Comparison of ENCODE assay signal across 13 cellular contexts in genomic region chr20:840503-840857, GRCh38. TPM values are rescaled to one million over a fixed set of nuclear protein-coding genes. Genes with fewer than 3 reads are reported as not detected.
DNase-seq lines count a peak whose midpoint lies in the region; ATAC-seq and TF ChIP-seq lines count a peak whose summit lies in the region.
"Had no signal": no experiment of that assay in that cellular context is flagged by ENCODE, and none has a peak within 500 bp of the region (broad histone marks: within the 10 kb centered on the region; RNA-seq: fewer than 3 reads in every experiment).

No MANE protein-coding gene starts in this region.

- intact Hi-C loops in CD4-positive, alpha-beta memory T cell (cut with micrococcal nuclease), result loop anchor here (10.0 kb wide), 2 partner anchors 554 to 624 kb away; partner anchors contain the start of genes FKBP1A and NSFL1C
- intact Hi-C loops in breast epithelium (cut with DNase I; ENCODE audit: low total_unique reads) (no loop called here), esophagus muscularis mucosa (cut with DNase I) (no loop called here)
- intact Hi-C loops in naive thymus-derived CD4-positive, alpha-beta T cell (cut with micrococcal nuclease), result loop anchor here in 1 of 2 donors (5.0 to 10.0 kb wide), 2 partner anchors 627 to 844 kb away; partner anchors contain the start of gene NSFL1C

- H3K4me1 Mint-ChIP-seq in CD4-positive, alpha-beta memory T cell, result peaks cover 27 to 73% (median 46%) of the 10 kb centered on the region in 4 donors
- H3K4me1 Mint-ChIP-seq in naive thymus-derived CD4-positive, alpha-beta T cell, result peaks cover 22 to 59% (median 48%) of the 10 kb centered on the region in 7 donors

- POLR2A ChIA-PET in CD4-positive, alpha-beta memory T cell (lab: Charles Lee; ENCODE audit: partially characterized antibody), result no interaction called here
- POLR2A ChIA-PET in naive thymus-derived CD4-positive, alpha-beta T cell (lab: Charles Lee), result no interaction called here

- CTCF ChIA-PET in CD4-positive, alpha-beta memory T cell (lab: Charles Lee; ENCODE audit: partially characterized antibody), result no interaction called here
- CTCF ChIA-PET in naive thymus-derived CD4-positive, alpha-beta T cell (lab: Charles Lee), result no interaction called here

- TF ChIP-seq EP300 in esophagus muscularis mucosa (IDR thresholded peaks at IDR 0.05), result no peak

- H3K36me3 Mint-ChIP-seq in CD4-positive, alpha-beta memory T cell, result peaks cover 4 to 11% of the 10 kb centered on the region in 2 donors
- peaks cover 0 to 8% (median 3%) of the 10 kb centered on the region in 5 donors for H3K36me3 Mint-ChIP-seq in naive thymus-derived CD4-positive, alpha-beta T cell

- ATAC-seq in naive thymus-derived CD4-positive, alpha-beta T cell, result no peak
- ATAC-seq: activated CD4-positive, CD25-positive, alpha-beta regulatory T cell treated with anti-CD3 and anti-CD28 coated beads, Interleukin-2, amount 50 U/mL, for 24 hours had no signal

- no peaks in the 10 kb centered on the region for H3K9me3 Mint-ChIP-seq in CD4-positive, alpha-beta memory T cell
- H3K9me3 Mint-ChIP-seq in naive thymus-derived CD4-positive, alpha-beta T cell, result peaks cover 0 to 2% (median 0%) of the 10 kb centered on the region in 11 donors

- H3K27me3 ChIP-seq in CD4-positive, alpha-beta memory T cell (ENCODE audit: insufficient read depth, low read length), result no peaks in the 10 kb centered on the region
- H3K27me3 ChIP-seq in breast epithelium (no peaks in the 10 kb centered on the region), esophagus muscularis mucosa (peaks cover 0 to 54% (median 23%) of the 10 kb centered on the region in 4 donors)
- H3K27me3 ChIP-seq in naive thymus-derived CD4-positive, alpha-beta T cell (ENCODE audit: control insufficient read depth in 2 of 2, insufficient read depth in 2 of 2, low read length in 2 of 2), result no peaks in the 10 kb centered on the region
- H3K27me3 ChIP-seq: adrenal gland had no signal

- no peak for DNase-seq in CD4-positive, alpha-beta memory T cell
- no peak for DNase-seq in LNCaP clone FGC (ENCODE audit: low read depth)
- DNase-seq in breast epithelium (ENCODE audit: low spot score in 2 of 2), result no peak
- DNase-seq in naive thymus-derived CD4-positive, alpha-beta T cell, result no peak
- no peak for DNase-seq in NCI-H2107 treated with DMSO at 0.1 percent for 48 hours (lab: John Stamatoyannopoulos, UW; ENCODE audit: unreplicated experiment)
- no peak for DNase-seq in NCI-H2227 treated with DMSO at 0.1 percent for 48 hours (lab: John Stamatoyannopoulos, UW)
- DNase-seq in NCI-H774 (lab: John Stamatoyannopoulos, UW), result no peak
- DNase-seq in esophagus muscularis mucosa (ENCODE audit: extremely low spot score), result no peak
- DNase-seq: dorsolateral prefrontal cortex, left ventricle myocardium inferior, Right ventricle myocardium superior had no signal

- peaks cover 64% of the 10 kb centered on the region for H3K4me1 ChIP-seq in CD4-positive, alpha-beta memory T cell (ENCODE audit: insufficient read depth, low read length)
- H3K4me1 ChIP-seq in breast epithelium (peaks cover 4 to 7% of the 10 kb centered on the region in 2 donors), esophagus muscularis mucosa (peaks cover 29 to 41% (median 37%) of the 10 kb centered on the region in 4 donors)
- peaks cover 19 to 32% of the 10 kb centered on the region in 2 donors for H3K4me1 ChIP-seq in naive thymus-derived CD4-positive, alpha-beta T cell (ENCODE audit: control insufficient read depth in 2 of 2, insufficient read depth in 2 of 2, low read length in 2 of 2)

- peak overlapping the region in 3 of 7 donors; percentile 42 to 82 (median 61) for H3K27ac Mint-ChIP-seq in CD4-positive, alpha-beta memory T cell
- peak overlapping the region in 3 of 9 donors; percentile 17 to 62 (median 24) for H3K27ac Mint-ChIP-seq in naive thymus-derived CD4-positive, alpha-beta T cell

- no peaks in the 10 kb centered on the region for H3K27me3 Mint-ChIP-seq in CD4-positive, alpha-beta memory T cell
- no peaks in the 10 kb centered on the region for H3K27me3 Mint-ChIP-seq in naive thymus-derived CD4-positive, alpha-beta T cell

- H3K4me3 ChIP-seq in CD4-positive, alpha-beta memory T cell (ENCODE audit: low read length in 2 of 2), result no peak overlapping the region
- H3K4me3 ChIP-seq in LNCaP clone FGC (ENCODE audit: low read depth, low read length) (peak overlapping the region; percentile 92), breast epithelium (peak overlapping the region in 2 of 3 donors; percentile 73 to 75), esophagus muscularis mucosa (peak overlapping the region in 1 of 4 donors; percentile 47)
- H3K4me3 ChIP-seq in naive thymus-derived CD4-positive, alpha-beta T cell (ENCODE audit: low read length), result no peak overlapping the region

- no peak for TF ChIP-seq POLR2A in breast epithelium (IDR thresholded peaks at IDR 0.05)
- TF ChIP-seq POLR2A in esophagus muscularis mucosa (IDR thresholded peaks at IDR 0.05; ENCODE audit: low read depth), result no peak

- H3K27ac ChIP-seq in CD4-positive, alpha-beta memory T cell (ENCODE audit: low read depth, low read length), result no peak overlapping the region
- H3K27ac ChIP-seq in breast epithelium (peak overlapping the region; percentile 87 to 93), esophagus muscularis mucosa (replicated peaks in 1 of 4) (no peak overlapping the region)
- no peak overlapping the region for H3K27ac ChIP-seq in naive thymus-derived CD4-positive, alpha-beta T cell (ENCODE audit: low read depth, low read length)
- H3K27ac ChIP-seq: adrenal gland, dorsolateral prefrontal cortex, left ventricle myocardium inferior had no signal

- no peaks in the 10 kb centered on the region for H3K36me3 ChIP-seq in CD4-positive, alpha-beta memory T cell (ENCODE audit: insufficient read depth, low read length)
- H3K36me3 ChIP-seq in breast epithelium, result no peaks in the 10 kb centered on the region
- H3K36me3 ChIP-seq in naive thymus-derived CD4-positive, alpha-beta T cell (ENCODE audit: control insufficient read depth in 2 of 3, insufficient read depth in 3 of 3, low read length in 3 of 3), result peaks cover 0 to 5% (median 0%) of the 10 kb centered on the region in 3 experiments
- H3K36me3 ChIP-seq in esophagus muscularis mucosa, result no peaks in the 10 kb centered on the region
- H3K36me3 ChIP-seq: adrenal gland, left ventricle myocardium inferior had no signal

- no peak for TF ChIP-seq CTCF in LNCaP clone FGC (IDR thresholded peaks at IDR 0.05; ENCODE audit: control insufficient read depth, extremely low read depth, insufficient read depth)
- TF ChIP-seq CTCF in breast epithelium (IDR thresholded peaks at IDR 0.05), result no peak
- TF ChIP-seq CTCF in esophagus muscularis mucosa (IDR thresholded peaks at IDR 0.05), result no peak

- H3K9me3 ChIP-seq in CD4-positive, alpha-beta memory T cell (ENCODE audit: control insufficient read depth in 1 of 2, low read length in 2 of 2), result no peaks in the 10 kb centered on the region
- H3K9me3 ChIP-seq in breast epithelium (peaks cover 5 to 7% of the 10 kb centered on the region in 2 donors), esophagus muscularis mucosa (peaks cover 0 to 9% (median 6%) of the 10 kb centered on the region in 4 donors)
- no peaks in the 10 kb centered on the region for H3K9me3 ChIP-seq in naive thymus-derived CD4-positive, alpha-beta T cell (ENCODE audit: control insufficient read depth in 2 of 3, low read length in 3 of 3)
- H3K9me3 ChIP-seq: adrenal gland had no signal

- 100% methylated on average over 4 of the region's 7 CpGs for WGBS in esophagus muscularis mucosa

- H3K4me3 Mint-ChIP-seq in CD4-positive, alpha-beta memory T cell, result peak overlapping the region in 7 of 8 donors; percentile 55 to 73 (median 64)
- peak overlapping the region; percentile 53 to 81 (median 65) for H3K4me3 Mint-ChIP-seq in naive thymus-derived CD4-positive, alpha-beta T cell

RNA-seq across cellular contexts. Expression of gene FAM110A, which starts 7.0 kb away (rescaled TPM):
- 10 to 100 TPM; 19.8 to 21.7 TPM for total RNA-seq in CD4-positive, alpha-beta memory T cell
- polyA plus RNA-seq in CD4-positive, alpha-beta memory T cell, result 10 to 100 TPM in 1 of 2 donors, 1 to 10 TPM in 1; 8.1 to 15.4 TPM
- total RNA-seq in breast epithelium, result 10 to 100 TPM in 1 of 3 donors, 1 to 10 TPM in 2; 4.0 to 18.9 (median 8.2) TPM
- total RNA-seq in naive thymus-derived CD4-positive, alpha-beta T cell, result 10 to 100 TPM; 10.9 to 47.4 (median 23.7) TPM
- polyA plus RNA-seq in naive thymus-derived CD4-positive, alpha-beta T cell, result 10 to 100 TPM in 1 of 2 donors, 1 to 10 TPM in 1; 6.6 to 11.9 TPM
- total RNA-seq in esophagus muscularis mucosa, result 1 to 10 TPM; 2.0 to 4.4 (median 3.2) TPM

Comparison
In these comparisons a context has a peak if more than half of its experiments do, and no peak if none do; other contexts are left out.
1. H3K27ac ChIP-seq: peak in breast epithelium (2 of 2); none in CD4-positive, alpha-beta memory T cell (single experiment), naive thymus-derived CD4-positive, alpha-beta T cell (single experiment) and esophagus muscularis mucosa (0 of 4).
2. H3K4me3 ChIP-seq: peak in LNCaP clone FGC (single experiment) and breast epithelium (2 of 3); none in CD4-positive, alpha-beta memory T cell (0 of 2) and naive thymus-derived CD4-positive, alpha-beta T cell (single experiment).